16 cellular contexts compared by ENCODE assay signal in the genomic region with DNA sequence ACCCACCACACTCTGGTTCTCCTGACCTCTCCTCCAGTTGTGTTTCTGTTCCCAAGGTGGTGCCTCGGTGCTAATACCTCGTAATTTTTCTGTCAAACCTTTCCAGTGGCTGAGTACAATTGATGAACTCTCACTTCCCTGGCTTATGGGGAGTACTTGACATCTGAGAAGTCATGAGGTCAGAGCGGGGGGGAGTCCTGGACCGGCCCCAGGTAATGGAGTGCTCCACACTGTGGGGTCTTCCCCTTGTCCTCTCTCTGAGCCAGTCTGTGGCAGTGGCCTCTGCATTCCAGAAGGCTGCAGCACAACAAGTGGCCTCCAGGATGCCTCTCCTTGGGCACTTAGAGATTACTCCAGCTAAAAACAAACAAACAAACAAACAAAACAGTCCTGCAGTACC.
"Had no signal": no experiment of that assay in that cellular context is flagged by ENCODE, and none has a peak within 500 bp of the region (broad histone marks: within the 10 kb centered on the region; RNA-seq: fewer than 3 reads in every experiment).

No MANE protein-coding gene starts in this region.

- H3K27ac ChIP-seq: adrenal gland, left ventricle myocardium inferior, pancreas had no signal

- H3K9me3 Mint-ChIP-seq: activated naive CD4-positive, alpha-beta T cell treated with anti-CD3 and anti-CD28 coated beads, Interleukin-2, amount 10 ng/mL, durations not matched to agents 7 days and 5 days; activated T-helper 2 cell treated with anti-CD3 and anti-CD28 coated beads, Interferon-gamma antibody, Interleukin-2, Interleukin-4, amounts not matched to agents 10 μg/mL and 5 μg/mL and 100 μg/mL, durations not matched to agents 14 hours and 24 hours and 36 hours; memory B cell; stimulated activated naive B cell treated with anti-CD40 and anti-IgM and Interleukin-4, amounts not matched to agents 10 μg/mL and 1 μg/mL and 100 μg/mL, for 72 hours; T-helper 2 cell treated with Interferon-gamma antibody and Interleukin-4, amounts not matched to agents 5 μg/mL and 100 μg/mL, for 36 hours had no signal

- H3K4me3 Mint-ChIP-seq: activated naive CD4-positive, alpha-beta T cell treated with anti-CD3 and anti-CD28 coated beads, Interleukin-2, amount 10 ng/mL, durations not matched to agents 7 days and 5 days; T-helper 2 cell treated with Interferon-gamma antibody and Interleukin-4, amounts not matched to agents 5 μg/mL and 100 μg/mL, for 36 hours had no signal

- H3K27ac Mint-ChIP-seq: activated T-helper 2 cell treated with anti-CD3 and anti-CD28 coated beads, Interferon-gamma antibody, Interleukin-2, Interleukin-4, amounts not matched to agents 10 μg/mL and 5 μg/mL and 100 μg/mL, durations not matched to agents 14 hours and 24 hours and 36 hours; T-helper 2 cell treated with Interferon-gamma antibody and Interleukin-4, amounts not matched to agents 5 μg/mL and 100 μg/mL, for 36 hours had no signal

- H3K36me3 Mint-ChIP-seq: activated naive CD4-positive, alpha-beta T cell treated with anti-CD3 and anti-CD28 coated beads, Interleukin-2, amount 10 ng/mL, durations not matched to agents 7 days and 5 days; memory B cell; stimulated activated naive B cell treated with anti-CD40 and anti-IgM and Interleukin-4, amounts not matched to agents 10 μg/mL and 1 μg/mL and 100 μg/mL, for 72 hours had no signal

- H3K27me3 ChIP-seq: adrenal gland, esophagus squamous epithelium, pancreas had no signal

- H3K4me3 ChIP-seq: adrenal gland, esophagus squamous epithelium, left ventricle myocardium inferior, pancreas had no signal

- H3K4me1 ChIP-seq: pancreas had no signal

- H3K36me3 ChIP-seq: adrenal gland, esophagus squamous epithelium, left ventricle myocardium inferior, pancreas had no signal

- H3K9me3 ChIP-seq: adrenal gland, esophagus squamous epithelium, pancreas had no signal

- DNase-seq: activated CD4-positive, alpha-beta T cell treated with anti-CD3 and anti-CD28 coated beads, Interleukin-2, amount 50 U/mL, for 1 hour; activated naive CD4-positive, alpha-beta T cell treated with anti-CD3 and anti-CD28 coated beads, Interleukin-2, amount 10 ng/mL, durations not matched to agents 7 days and 5 days; activated T-cell treated with anti-CD3 and anti-CD28 coated beads, Interleukin-2, amount 50 U/mL, for 1 hour; adrenal gland; esophagus squamous epithelium; hippocampal formation; kidney; left ventricle myocardium inferior; pancreas; stimulated activated CD4-positive, alpha-beta T cell treated with anti-CD3 and anti-CD28 coated beads, Interleukin-12 subunit alpha, Interleukin-12 subunit beta, amount 100 ng/mL, for 4 hours; substantia nigra; trophoblast cell had no signal

- ATAC-seq: pancreas had no signal
